In genomic region chr4:129095811-129096454, GRCh38 we compare ENCODE assay signal across 8 cellular contexts. TPM values are rescaled to one million over a fixed set of nuclear protein-coding genes. Genes with fewer than 3 reads are reported as not detected.
DNase-seq lines count a peak whose midpoint lies in the region; ATAC-seq, FAIRE-seq and TF ChIP-seq lines count a peak whose summit lies in the region.

TSS of gene C4orf33 (plus strand) at chr4:129096152. CDS start at chr4:129102611, 6,459 bp downstream.

- FAIRE-seq in RCC 7860 (lab: Jason Lieb, UNC) = peak; percentile 45

- H3K27me3 Mint-ChIP-seq in CD8-positive, alpha-beta T cell (ENCODE audit: low read depth) = no peaks in the 10 kb centered on the region
- H3K27me3 Mint-ChIP-seq in activated T-helper 1 cell treated with anti-CD3 and anti-CD28 coated beads, Interleukin-12 subunit alpha, Interleukin-12 subunit beta, Interleukin-2, Interleukin-4 antibody, amounts not matched to agents 30 ng/mL and 10 ng/mL and 1 ng/mL, durations not matched to agents 14 hours and 24 hours and 36 hours (ENCODE audit: insufficient read depth) = no peaks in the 10 kb centered on the region
- no peaks in the 10 kb centered on the region for H3K27me3 Mint-ChIP-seq in natural killer cell treated with Interleukin-12 subunit alpha and Interleukin-12 subunit beta and Interleukin-15 and Interleukin-18, amount 100 ng/mL, for 72 hours

- peaks cover 32% of the 10 kb centered on the region for H3K4me1 ChIP-seq in CD8-positive, alpha-beta T cell (ENCODE audit: insufficient read depth, low read length)

- peaks cover 4% of the 10 kb centered on the region for H3K36me3 Mint-ChIP-seq in CD8-positive, alpha-beta T cell
- H3K36me3 Mint-ChIP-seq in activated T-helper 1 cell treated with anti-CD3 and anti-CD28 coated beads, Interleukin-12 subunit alpha, Interleukin-12 subunit beta, Interleukin-2, Interleukin-4 antibody, amounts not matched to agents 30 ng/mL and 10 ng/mL and 1 ng/mL, durations not matched to agents 14 hours and 24 hours and 36 hours (ENCODE audit: low read depth) = peaks cover 5% of the 10 kb centered on the region
- H3K36me3 Mint-ChIP-seq in natural killer cell treated with Interleukin-12 subunit alpha and Interleukin-12 subunit beta and Interleukin-15 and Interleukin-18, amount 100 ng/mL, for 72 hours = no peaks in the 10 kb centered on the region

- peak within 1 kb of the TSS; percentile 90 for H3K4me3 Mint-ChIP-seq in CD8-positive, alpha-beta T cell
- H3K4me3 Mint-ChIP-seq in activated T-helper 1 cell treated with anti-CD3 and anti-CD28 coated beads, Interleukin-12 subunit alpha, Interleukin-12 subunit beta, Interleukin-2, Interleukin-4 antibody, amounts not matched to agents 30 ng/mL and 10 ng/mL and 1 ng/mL, durations not matched to agents 14 hours and 24 hours and 36 hours = peak within 1 kb of the TSS; percentile 95
- H3K4me3 Mint-ChIP-seq in natural killer cell treated with Interleukin-12 subunit alpha and Interleukin-12 subunit beta and Interleukin-15 and Interleukin-18, amount 100 ng/mL, for 72 hours = peak within 1 kb of the TSS; percentile 90

- H3K4me3 ChIP-seq in CD8-positive, alpha-beta T cell (ENCODE audit: low read depth, low read length) = peak within 1 kb of the TSS; percentile 88
- H3K4me3 ChIP-seq in fibroblast of mammary gland (ENCODE audit: control insufficient read depth, low read depth, low read length) = peak within 1 kb of the TSS; percentile 82

- H3K36me3 ChIP-seq in CD8-positive, alpha-beta T cell (ENCODE audit: insufficient read depth, low read length) = no peaks in the 10 kb centered on the region

- peak; percentile 44 to 80 (median 66) for DNase-seq in CD8-positive, alpha-beta T cell
- DNase-seq in RCC 7860 (ENCODE audit: low spot score) = peak; percentile 31
- peak; percentile 72 for DNase-seq in activated T-helper 1 cell treated with anti-CD3 and anti-CD28 coated beads, Interleukin-12 subunit alpha, Interleukin-12 subunit beta, Interleukin-2, Interleukin-4 antibody, amounts not matched to agents 30 ng/mL and 10 ng/mL and 1 ng/mL, durations not matched to agents 14 hours and 24 hours and 36 hours (ENCODE audit: low spot score)
- peak; percentile 70 for DNase-seq in fibroblast of mammary gland (ENCODE audit: low read depth)
- peak; percentile 88 for DNase-seq in natural killer cell treated with Interleukin-12 subunit alpha and Interleukin-12 subunit beta and Interleukin-15 and Interleukin-18, amount 100 ng/mL, for 72 hours (ENCODE audit: low spot score)
- peak; percentile 79 for DNase-seq in stimulated activated naive CD8-positive, alpha-beta T cell treated with anti-CD3 and anti-CD28 coated beads, Interleukin-15, Interleukin-2, amounts not matched to agents 100 U/mL and 50 U/mL, for 24 hours

- no peaks in the 10 kb centered on the region for H3K9me3 ChIP-seq in CD8-positive, alpha-beta T cell (ENCODE audit: low read length)

- no peaks in the 10 kb centered on the region for H3K27me3 ChIP-seq in CD8-positive, alpha-beta T cell (ENCODE audit: insufficient read depth, low read length)

- H3K27ac Mint-ChIP-seq in CD8-positive, alpha-beta T cell = peak within 1 kb of the TSS; percentile 83
- H3K27ac Mint-ChIP-seq in activated T-helper 1 cell treated with anti-CD3 and anti-CD28 coated beads, Interleukin-12 subunit alpha, Interleukin-12 subunit beta, Interleukin-2, Interleukin-4 antibody, amounts not matched to agents 30 ng/mL and 10 ng/mL and 1 ng/mL, durations not matched to agents 14 hours and 24 hours and 36 hours = peak within 1 kb of the TSS; percentile 94
- H3K27ac Mint-ChIP-seq in natural killer cell treated with Interleukin-12 subunit alpha and Interleukin-12 subunit beta and Interleukin-15 and Interleukin-18, amount 100 ng/mL, for 72 hours = peak within 1 kb of the TSS in 1 of 2 donors; percentile 98

- peak within 1 kb of the TSS; percentile 81 for H3K27ac ChIP-seq in CD8-positive, alpha-beta T cell (ENCODE audit: low read depth, low read length)

- peak; percentile 42 for ATAC-seq in CD8-positive, alpha-beta T cell
- ATAC-seq in GM19397 (IDR thresholded peaks at IDR 0.05; ENCODE audit: unreplicated experiment) = peak; percentile 41
- peak; percentile 35 for ATAC-seq in HG03565 (IDR thresholded peaks at IDR 0.05; ENCODE audit: unreplicated experiment)
- ATAC-seq in natural killer cell treated with Interleukin-12 subunit alpha and Interleukin-12 subunit beta and Interleukin-15 and Interleukin-18, amount 100 ng/mL, for 72 hours = peak; percentile 64 to 73
- peak; percentile 55 for ATAC-seq in stimulated activated naive CD8-positive, alpha-beta T cell treated with anti-CD3 and anti-CD28 coated beads, Interleukin-15, Interleukin-2, amounts not matched to agents 100 U/mL and 50 U/mL, for 24 hours

- intact Hi-C loops in CD8-positive, alpha-beta T cell (cut with DNase I, micrococcal nuclease) = loop anchor here (1.0 to 5.0 kb wide), 4 partner anchors 809 to 1216 kb away; partner anchors contain the start of genes PLK4 (in 2 of the 2), LARP1B (in 1 of the 2) and PGRMC2 (in 1 of the 2)
- intact Hi-C loops in activated T-helper 1 cell treated with anti-CD3 and anti-CD28 coated beads, Interleukin-12 subunit alpha, Interleukin-12 subunit beta, Interleukin-2, Interleukin-4 antibody, amounts not matched to agents 30 ng/mL and 10 ng/mL and 1 ng/mL, durations not matched to agents 14 hours and 24 hours and 36 hours (cut with micrococcal nuclease) = loop anchor here (1.0 to 10.0 kb wide), 2 partner anchors 1131 to 1311 kb away; partner anchors contain the start of genes ABHD18, HSPA4L and MFSD8

- CTCF ChIA-PET in CD8-positive, alpha-beta T cell (lab: Charles Lee) = no interaction called here

- POLR2A ChIA-PET in CD8-positive, alpha-beta T cell (lab: Charles Lee) = interaction anchor here (0.9 kb wide), 1 partner anchor 287 kb away, joined by 3 read pairs; the partner anchor contains the start of gene JADE1

- TF ChIP-seq CTCF in CD8-positive, alpha-beta T cell (IDR thresholded peaks at IDR 0.05) = no peak
- no peak for TF ChIP-seq CTCF in fibroblast of mammary gland (conservative IDR thresholded peaks at IDR 0.05; ENCODE audit: control insufficient read depth, insufficient read depth, low read depth, low read length)

- peaks cover 35% of the 10 kb centered on the region for H3K4me1 Mint-ChIP-seq in CD8-positive, alpha-beta T cell (ENCODE audit: low read depth)
- H3K4me1 Mint-ChIP-seq in activated T-helper 1 cell treated with anti-CD3 and anti-CD28 coated beads, Interleukin-12 subunit alpha, Interleukin-12 subunit beta, Interleukin-2, Interleukin-4 antibody, amounts not matched to agents 30 ng/mL and 10 ng/mL and 1 ng/mL, durations not matched to agents 14 hours and 24 hours and 36 hours (ENCODE audit: low read depth) = peaks cover 46% of the 10 kb centered on the region
- peaks cover 22 to 23% of the 10 kb centered on the region in 2 donors for H3K4me1 Mint-ChIP-seq in natural killer cell treated with Interleukin-12 subunit alpha and Interleukin-12 subunit beta and Interleukin-15 and Interleukin-18, amount 100 ng/mL, for 72 hours (ENCODE audit: low read depth in 2 of 2)

- no peaks in the 10 kb centered on the region for H3K9me3 Mint-ChIP-seq in CD8-positive, alpha-beta T cell
- no peaks in the 10 kb centered on the region for H3K9me3 Mint-ChIP-seq in activated T-helper 1 cell treated with anti-CD3 and anti-CD28 coated beads, Interleukin-12 subunit alpha, Interleukin-12 subunit beta, Interleukin-2, Interleukin-4 antibody, amounts not matched to agents 30 ng/mL and 10 ng/mL and 1 ng/mL, durations not matched to agents 14 hours and 24 hours and 36 hours
- no peaks in the 10 kb centered on the region for H3K9me3 Mint-ChIP-seq in natural killer cell treated with Interleukin-12 subunit alpha and Interleukin-12 subunit beta and Interleukin-15 and Interleukin-18, amount 100 ng/mL, for 72 hours

RNA-seq across cellular contexts. Expression of gene C4orf33, which starts in this region (rescaled TPM):
- total RNA-seq in CD8-positive, alpha-beta T cell = 10 to 100 TPM; 11.5 to 13.9 TPM
- 7.2 and 7.8 TPM in 2 replicates for total RNA-seq in activated T-helper 1 cell treated with anti-CD3 and anti-CD28 coated beads, Interleukin-12 subunit alpha, Interleukin-12 subunit beta, Interleukin-2, Interleukin-4 antibody, amounts not matched to agents 30 ng/mL and 10 ng/mL and 1 ng/mL, durations not matched to agents 14 hours and 24 hours and 36 hours
- total RNA-seq in natural killer cell treated with Interleukin-12 subunit alpha and Interleukin-12 subunit beta and Interleukin-15 and Interleukin-18, amount 100 ng/mL, for 72 hours = 10 to 100 TPM; 13.4 to 19.6 TPM

Comparison
In these comparisons a context has a peak if more than half of its experiments do, and no peak if none do; other contexts are left out.
1. Peak in every context shown above with its lines: DNase-seq, ATAC-seq, H3K4me3 ChIP-seq and H3K27ac ChIP-seq.
2. DNase-seq: peak in every context shown above with its lines; median percentile 88 in natural killer cell treated with Interleukin-12 subunit alpha and Interleukin-12 subunit beta and Interleukin-15 and Interleukin-18, amount 100 ng/mL, for 72 hours; 79 in stimulated activated naive CD8-positive, alpha-beta T cell treated with anti-CD3 and anti-CD28 coated beads, Interleukin-15, Interleukin-2, amounts not matched to agents 100 U/mL and 50 U/mL, for 24 hours; 72 in activated T-helper 1 cell treated with anti-CD3 and anti-CD28 coated beads, Interleukin-12 subunit alpha, Interleukin-12 subunit beta, Interleukin-2, Interleukin-4 antibody, amounts not matched to agents 30 ng/mL and 10 ng/mL and 1 ng/mL, durations not matched to agents 14 hours and 24 hours and 36 hours; 70 in fibroblast of mammary gland; 66 in CD8-positive, alpha-beta T cell; 31 in RCC 7860.